ENCODE assay signal across 10 cellular contexts in genomic region chr1:40769815-40770214, GRCh38. TPM values are rescaled to one million over a fixed set of nuclear protein-coding genes. Genes with fewer than 3 reads are reported as not detected.
DNase-seq lines count a peak whose midpoint lies in the region; ATAC-seq and TF ChIP-seq lines count a peak whose summit lies in the region.
"Had no signal": no experiment of that assay in that cellular context is flagged by ENCODE, and none has a peak within 500 bp of the region (broad histone marks: within the 10 kb centered on the region; RNA-seq: fewer than 3 reads in every experiment).

No MANE protein-coding gene starts in this region.

- no peak for TF ChIP-seq POLR2A in prostate gland (IDR thresholded peaks at IDR 0.05)

- H2AFZ ChIP-seq in Loucy (ENCODE audit: low read length), result no peak overlapping the region

- H3K9me3 ChIP-seq in Loucy (ENCODE audit: insufficient read depth, low read depth, low read length) (no peaks in the 10 kb centered on the region), prostate gland (no peaks in the 10 kb centered on the region)

- H3K4me2 ChIP-seq in Loucy (ENCODE audit: low read depth, low read length, poor library complexity, severe bottlenecking), result no peak overlapping the region

- peaks cover 0 to 4% (median 0%) of the 10 kb centered on the region in 5 experiments for H3K9me3 Mint-ChIP-seq in brain

- no peak overlapping the region for H3K4me3 Mint-ChIP-seq in brain

- H3K36me3 ChIP-seq in GM06990 (ENCODE audit: control insufficient read depth, insufficient read depth, low read length) (peaks cover 36% of the 10 kb centered on the region), Loucy (ENCODE audit: insufficient read depth, low read length) (peaks cover 78% of the 10 kb centered on the region; the same call in 1 of the 2 replicates), prostate gland (peaks cover 14 to 23% of the 10 kb centered on the region in 2 donors)

- no peak overlapping the region for H3K4me3 ChIP-seq in GM06990 (replicated peaks; ENCODE audit: low read depth, low read length)
- H3K4me3 ChIP-seq in Loucy (ENCODE audit: low read length, poor library complexity, severe bottlenecking), result no peak overlapping the region
- no peak overlapping the region for H3K4me3 ChIP-seq in prostate gland
- H3K4me3 ChIP-seq: skin epidermis had no signal

- intact Hi-C loops in prostate gland (cut with DNase I), result no loop called here

- no peaks in the 10 kb centered on the region for H3K79me2 ChIP-seq in Loucy (ENCODE audit: insufficient read depth, low read length)

- no peaks in the 10 kb centered on the region for H3F3A ChIP-seq in Loucy (ENCODE audit: low read depth)

- H3K27me3 ChIP-seq in GM06990 (replicated peaks; ENCODE audit: control insufficient read depth, insufficient read depth, low read length) (no peaks in the 10 kb centered on the region), Loucy (ENCODE audit: insufficient read depth, low read length, poor library complexity, severe bottlenecking) (no peaks in the 10 kb centered on the region), prostate gland (replicated peaks; ENCODE audit: insufficient read depth) (no peaks in the 10 kb centered on the region)

- no peaks in the 10 kb centered on the region for H3K9me2 ChIP-seq in Loucy (replicated peaks; ENCODE audit: low read depth, low read length)

- H3K36me3 Mint-ChIP-seq in brain, result peaks cover 72% of the 10 kb centered on the region

- H3K9ac ChIP-seq in Loucy (ENCODE audit: low read depth, low read length, poor library complexity, severe bottlenecking), result peak overlapping the region; percentile 6

- no peak overlapping the region for H3K27ac ChIP-seq in prostate gland

- WGBS in prostate gland, result 73% methylated on average over 4 of the region's 4 CpGs

- peak overlapping the region in 4 of 5 experiments; percentile 28 to 89 (median 66) for H3K27ac Mint-ChIP-seq in brain

- H3K4me1 ChIP-seq in Loucy (ENCODE audit: insufficient read depth, low read length, poor library complexity, severe bottlenecking), result peaks cover 9% of the 10 kb centered on the region
- H3K4me1 ChIP-seq in prostate gland (replicated peaks), result no peaks in the 10 kb centered on the region

- TF ChIP-seq CTCF in GM06990 (IDR thresholded peaks at IDR 0.05; ENCODE audit: insufficient read depth, low read length, poor library complexity, severe bottlenecking), result peak; percentile 27
- peak; percentile 56 for TF ChIP-seq CTCF in Loucy (conservative IDR thresholded peaks at IDR 0.05; ENCODE audit: low read length)
- no peak for TF ChIP-seq CTCF in brain (conservative IDR thresholded peaks at IDR 0.05)
- no peak for TF ChIP-seq CTCF in prostate gland (IDR thresholded peaks at IDR 0.05)

- DNase-seq in GM06990 (ENCODE audit: extremely low read depth, insufficient read length) (no peak), myocyte (ENCODE audit: low read depth) (peak; percentile 61), prostate gland (ENCODE audit: low spot score) (no peak)
- DNase-seq in activated CD4-positive, CD25-positive, alpha-beta regulatory T cell (lab: John Stamatoyannopoulos, UW), result no peak
- DNase-seq: islet precursor cell, NCI-H187 treated with DMSO at 0.1 percent for 48 hours had no signal

- H4K20me1 ChIP-seq in Loucy (ENCODE audit: insufficient read depth, low read length, poor library complexity, severe bottlenecking), result no peaks in the 10 kb centered on the region

- H3K4me1 Mint-ChIP-seq in brain, result peaks cover 21% of the 10 kb centered on the region

- no peaks in the 10 kb centered on the region for H3K27me3 Mint-ChIP-seq in brain

- ATAC-seq in HG03571 (IDR thresholded peaks at IDR 0.05; ENCODE audit: unreplicated experiment), result no peak

RNA-seq across cellular contexts. Expression of gene KCNQ4, which starts 13.8 kb away (rescaled TPM):
- 1.8 TPM for polyA plus RNA-seq in brain (ENCODE audit: insufficient read depth, low read depth, low replicate concordance)
- total RNA-seq in myocyte, result 79.4 and 152 TPM in 2 replicates
- polyA plus RNA-seq in myocyte (2012), result 21.5 TPM
- 1 to 10 TPM; 1.8 to 3.1 TPM for total RNA-seq in prostate gland

Comparison
In these comparisons a context has a peak if more than half of its experiments do, and no peak if none do; other contexts are left out.
1. CTCF ChIP-seq: peak in GM06990 (single experiment) and Loucy (single experiment); none in brain (0 of 2) and prostate gland (0 of 4).
2. RNA of gene KCNQ4, which starts 13.8 kb away (total RNA-seq): 79.4 to 152 TPM in myocyte; 1.8 to 3.1 TPM in prostate gland; every median in the first group is over 10 times any median in the second.